Comparison of ENCODE assay signal across 8 cellular contexts in genomic region chr5:149618581-149619248, GRCh38. TPM values are rescaled to one million over a fixed set of nuclear protein-coding genes. Genes with fewer than 3 reads are reported as not detected.
DNase-seq lines count a peak whose midpoint lies in the region; ATAC-seq, FAIRE-seq and TF ChIP-seq lines count a peak whose summit lies in the region.

No MANE protein-coding gene starts in this region.

- CTCF ChIA-PET in CD4-positive, alpha-beta memory T cell (lab: Charles Lee; ENCODE audit: partially characterized antibody): interaction anchor here (0.8 to 1.6 kb wide), 8 partner anchors 9 to 247 kb away, joined by 3 to 6 read pairs (median 3); no protein-coding TSS in a partner anchor

- H3K4me1 ChIP-seq in astrocyte (ENCODE audit: insufficient read depth, low read length): peaks cover 6% of the 10 kb centered on the region
- no peaks in the 10 kb centered on the region for H3K4me1 ChIP-seq in right cardiac atrium (ENCODE audit: control insufficient read depth, insufficient read depth, low read length)
- no peaks in the 10 kb centered on the region for H3K4me1 ChIP-seq in small intestine (ENCODE audit: control insufficient read depth in 2 of 2, insufficient read depth in 1 of 2, low read depth in 1 of 2, low read length in 1 of 2)
- H3K4me1 ChIP-seq in CD4-positive, alpha-beta memory T cell (ENCODE audit: insufficient read depth, low read length): no peaks in the 10 kb centered on the region

- POLR2A ChIA-PET in CD4-positive, alpha-beta memory T cell (lab: Charles Lee; ENCODE audit: partially characterized antibody): no interaction called here

- H3K79me2 ChIP-seq in astrocyte (ENCODE audit: insufficient read depth, low read length): no peaks in the 10 kb centered on the region

- WGBS in right cardiac atrium: 37% methylated on average over 9 of the region's 9 CpGs
- 32 to 43% (median 38%) methylated on average over 9 of the region's 9 CpGs for WGBS in small intestine, 3 donors

- H3K27ac ChIP-seq in astrocyte (ENCODE audit: low read depth, low read length) (no peak overlapping the region), right cardiac atrium (ENCODE audit: low read length) (no peak overlapping the region), small intestine (ENCODE audit: low read depth in 1 of 2, low read length in 1 of 2) (no peak overlapping the region)
- no peak overlapping the region for H3K27ac ChIP-seq in CD4-positive, alpha-beta memory T cell (ENCODE audit: low read depth, low read length)

- H3K9me3 ChIP-seq in astrocyte (ENCODE audit: insufficient read depth, low read depth, low read length): no peaks in the 10 kb centered on the region
- no peaks in the 10 kb centered on the region for H3K9me3 ChIP-seq in right cardiac atrium (ENCODE audit: control insufficient read depth, low read length)
- no peaks in the 10 kb centered on the region for H3K9me3 ChIP-seq in small intestine (ENCODE audit: control insufficient read depth, low read depth)
- H3K9me3 ChIP-seq in CD4-positive, alpha-beta memory T cell (ENCODE audit: control insufficient read depth in 1 of 2, low read length in 2 of 2): no peaks in the 10 kb centered on the region

- H3K4me1 Mint-ChIP-seq in astrocyte (ENCODE audit: low read depth, unreplicated experiment): peaks cover 7% of the 10 kb centered on the region
- no peaks in the 10 kb centered on the region for H3K4me1 Mint-ChIP-seq in CD4-positive, alpha-beta memory T cell

- H3K9me3 Mint-ChIP-seq in astrocyte (ENCODE audit: unreplicated experiment): no peaks in the 10 kb centered on the region
- no peaks in the 10 kb centered on the region for H3K9me3 Mint-ChIP-seq in CD4-positive, alpha-beta memory T cell

- TF ChIP-seq CTCF in AG10803 (conservative IDR thresholded peaks at IDR 0.05; ENCODE audit: low read length) (peak; percentile 79), GM12873 (IDR thresholded peaks at IDR 0.05; ENCODE audit: insufficient read depth, low read depth, low read length, missing control alignments) (peak; percentile 81), astrocyte (IDR thresholded peaks at IDR 0.05; ENCODE audit: insufficient read depth, low read depth, low read length) (peak; percentile 82)

- ATAC-seq in HG03095 (IDR thresholded peaks at IDR 0.05; ENCODE audit: unreplicated experiment): peak; percentile 41
- ATAC-seq in right cardiac atrium: peak; percentile 58 to 72

- no peak overlapping the region for H3K9ac ChIP-seq in astrocyte (ENCODE audit: low read length)

- H3K4me3 Mint-ChIP-seq in astrocyte (ENCODE audit: unreplicated experiment): no peak overlapping the region
- H3K4me3 Mint-ChIP-seq in CD4-positive, alpha-beta memory T cell: no peak overlapping the region

- peaks cover 10% of the 10 kb centered on the region for H3K36me3 Mint-ChIP-seq in astrocyte (ENCODE audit: low read depth, unreplicated experiment)
- no peaks in the 10 kb centered on the region for H3K36me3 Mint-ChIP-seq in CD4-positive, alpha-beta memory T cell

- peaks cover 14% of the 10 kb centered on the region for H3K27me3 Mint-ChIP-seq in astrocyte (ENCODE audit: low read depth, unreplicated experiment)
- no peaks in the 10 kb centered on the region for H3K27me3 Mint-ChIP-seq in CD4-positive, alpha-beta memory T cell

- peak; percentile 59 for DNase-seq in AG10803 (ENCODE audit: low read depth)
- DNase-seq in NCI-H748 treated with DMSO at 0.1 percent for 48 hours (lab: John Stamatoyannopoulos, UW): peak; percentile 30
- DNase-seq in astrocyte (ENCODE audit: low read depth): peak; percentile 43
- peak in 1 of 3 donors; percentile 63 for DNase-seq in right cardiac atrium
- DNase-seq in small intestine: peak; percentile 64
- no peak for DNase-seq in CD4-positive, alpha-beta memory T cell

- peak overlapping the region; percentile 70 for H3K27ac Mint-ChIP-seq in astrocyte (ENCODE audit: unreplicated experiment)
- no peak overlapping the region for H3K27ac Mint-ChIP-seq in CD4-positive, alpha-beta memory T cell

- intact Hi-C loops in right cardiac atrium (cut with DNase I): no loop called here
- intact Hi-C loops in CD4-positive, alpha-beta memory T cell (cut with micrococcal nuclease): no loop called here

- H3K4me3 ChIP-seq in AG10803 (ENCODE audit: low read length) (no peak overlapping the region), astrocyte (ENCODE audit: insufficient read depth, low read depth, low read length) (no peak overlapping the region), right cardiac atrium (ENCODE audit: low read length) (no peak overlapping the region), small intestine (ENCODE audit: low read depth in 1 of 2, low read length in 2 of 2) (no peak overlapping the region)
- H3K4me3 ChIP-seq in CD4-positive, alpha-beta memory T cell (ENCODE audit: low read length in 2 of 2): no peak overlapping the region

- FAIRE-seq in astrocyte (lab: Jason Lieb, UNC) (peak; percentile 75), small intestine (lab: Jason Lieb, UNC) (no peak)

- H3K27me3 ChIP-seq in astrocyte (ENCODE audit: insufficient read depth, low read length) (peaks cover 2% of the 10 kb centered on the region), right cardiac atrium (ENCODE audit: control insufficient read depth, insufficient read depth) (no peaks in the 10 kb centered on the region), small intestine (ENCODE audit: control insufficient read depth in 2 of 2, insufficient read depth in 2 of 2, low read length in 2 of 2) (no peaks in the 10 kb centered on the region)
- H3K27me3 ChIP-seq in CD4-positive, alpha-beta memory T cell (ENCODE audit: insufficient read depth, low read length): no peaks in the 10 kb centered on the region

- no peak overlapping the region for H3K4me2 ChIP-seq in astrocyte (ENCODE audit: low read length)

- no peaks in the 10 kb centered on the region for H4K20me1 ChIP-seq in astrocyte (ENCODE audit: insufficient read depth, low read length)

- no peaks in the 10 kb centered on the region for H3K36me3 ChIP-seq in astrocyte (ENCODE audit: insufficient read depth, low read length)
- H3K36me3 ChIP-seq in small intestine (ENCODE audit: control insufficient read depth in 2 of 2, insufficient read depth in 2 of 2, low read length in 2 of 2): no peaks in the 10 kb centered on the region
- no peaks in the 10 kb centered on the region for H3K36me3 ChIP-seq in CD4-positive, alpha-beta memory T cell (ENCODE audit: insufficient read depth, low read length)

- H2AFZ ChIP-seq in astrocyte (ENCODE audit: low read depth, low read length): peak overlapping the region; percentile 77

RNA-seq across cellular contexts. Expression of gene ARHGEF37, which starts 37.4 kb away (rescaled TPM):
- 1.4 and 2.3 TPM in 2 replicates for total RNA-seq in astrocyte
- 10 to 100 TPM; 20.6 to 25.7 (median 23.2) TPM for total RNA-seq in right cardiac atrium
- polyA plus RNA-seq in right cardiac atrium: 10.4 TPM
- 1 to 10 TPM; 3.8 to 8.7 (median 4.2) TPM for polyA plus RNA-seq in small intestine
- total RNA-seq in CD4-positive, alpha-beta memory T cell: 1 to 10 TPM in 1 of 2 experiments, under 1 TPM in 1; 0.96 to 1.3 TPM
- polyA plus RNA-seq in CD4-positive, alpha-beta memory T cell: not detected

Comparison
In these comparisons a context has a peak if more than half of its experiments do, and no peak if none do; other contexts are left out.
1. DNase-seq: peak in AG10803 (single experiment), NCI-H748 treated with DMSO at 0.1 percent for 48 hours (single experiment), astrocyte (single experiment) and small intestine (single experiment); none in CD4-positive, alpha-beta memory T cell (0 of 5).
2. Peak in every context shown above with its lines, with median percentiles within 50 percentile points of each other: CTCF ChIP-seq.